ENCODE assay signal across 8 cellular contexts in genomic region chr3:158105124-158105709, GRCh38. TPM values are rescaled to one million over a fixed set of nuclear protein-coding genes. Genes with fewer than 3 reads are reported as not detected.
DNase-seq lines count a peak whose midpoint lies in the region; TF ChIP-seq lines count a peak whose summit lies in the region.

No MANE protein-coding gene starts in this region.

- H3K27ac Mint-ChIP-seq in activated T-helper 1 cell treated with anti-CD3 and anti-CD28 coated beads, Interleukin-12 subunit alpha, Interleukin-12 subunit beta, Interleukin-2, Interleukin-4 antibody, amounts not matched to agents 30 ng/mL and 10 ng/mL and 1 ng/mL, durations not matched to agents 14 hours and 24 hours and 36 hours: no peak overlapping the region

- peak overlapping the region; percentile 56 for H3K4me3 Mint-ChIP-seq in activated T-helper 1 cell treated with anti-CD3 and anti-CD28 coated beads, Interleukin-12 subunit alpha, Interleukin-12 subunit beta, Interleukin-2, Interleukin-4 antibody, amounts not matched to agents 30 ng/mL and 10 ng/mL and 1 ng/mL, durations not matched to agents 14 hours and 24 hours and 36 hours

- no peak overlapping the region for H3K27ac ChIP-seq in transverse colon

- H3K9me3 Mint-ChIP-seq in activated T-helper 1 cell treated with anti-CD3 and anti-CD28 coated beads, Interleukin-12 subunit alpha, Interleukin-12 subunit beta, Interleukin-2, Interleukin-4 antibody, amounts not matched to agents 30 ng/mL and 10 ng/mL and 1 ng/mL, durations not matched to agents 14 hours and 24 hours and 36 hours: no peaks in the 10 kb centered on the region

- peaks cover 82% of the 10 kb centered on the region for H3K27me3 Mint-ChIP-seq in activated T-helper 1 cell treated with anti-CD3 and anti-CD28 coated beads, Interleukin-12 subunit alpha, Interleukin-12 subunit beta, Interleukin-2, Interleukin-4 antibody, amounts not matched to agents 30 ng/mL and 10 ng/mL and 1 ng/mL, durations not matched to agents 14 hours and 24 hours and 36 hours (ENCODE audit: insufficient read depth)

- no peak for TF ChIP-seq EP300 in transverse colon (IDR thresholded peaks at IDR 0.05; ENCODE audit: low read depth)

- H3K4me3 ChIP-seq in AG10803 (ENCODE audit: low read length): peak overlapping the region; percentile 90
- peak overlapping the region; percentile 30 for H3K4me3 ChIP-seq in iPS-11a (ENCODE audit: low read depth, low read length)
- H3K4me3 ChIP-seq in transverse colon: peak overlapping the region; percentile 4 to 48 (median 32)

- 6% methylated on average over 37 of the region's 39 CpGs; no CpG with 5 or more reads in 1 of the 2 donors for WGBS in transverse colon (ENCODE audit: low coverage in 1 of 2), 2 donors

- no peaks in the 10 kb centered on the region for H3K9me3 ChIP-seq in transverse colon

- DNase-seq in AG10803 (ENCODE audit: low read depth) (peak; percentile 62), HCEC 1CT (peak; percentile 47), transverse colon (no peak), NCI-H128 (lab: John Stamatoyannopoulos, UW; ENCODE audit: unreplicated experiment) (no peak), NCI-H510A treated with DMSO at 0.1 percent for 48 hours (lab: John Stamatoyannopoulos, UW) (no peak)
- no peak for DNase-seq in activated T-helper 1 cell treated with anti-CD3 and anti-CD28 coated beads, Interleukin-12 subunit alpha, Interleukin-12 subunit beta, Interleukin-2, Interleukin-4 antibody, amounts not matched to agents 30 ng/mL and 10 ng/mL and 1 ng/mL, durations not matched to agents 14 hours and 24 hours and 36 hours (ENCODE audit: low spot score)
- DNase-seq in activated CD4-positive, CD25-positive, alpha-beta regulatory T cell treated with anti-CD3 and anti-CD28 coated beads, Interleukin-2, amount 50 U/mL, for 72 hours: no peak

- no peaks in the 10 kb centered on the region for H3K36me3 ChIP-seq in transverse colon

- peaks cover 93% of the 10 kb centered on the region for H3K27me3 ChIP-seq in transverse colon

- no peak for TF ChIP-seq POLR2A in transverse colon (IDR thresholded peaks at IDR 0.05)

- peaks cover 3% of the 10 kb centered on the region for H3K36me3 Mint-ChIP-seq in activated T-helper 1 cell treated with anti-CD3 and anti-CD28 coated beads, Interleukin-12 subunit alpha, Interleukin-12 subunit beta, Interleukin-2, Interleukin-4 antibody, amounts not matched to agents 30 ng/mL and 10 ng/mL and 1 ng/mL, durations not matched to agents 14 hours and 24 hours and 36 hours (ENCODE audit: low read depth)

- peaks cover 14 to 51% (median 41%) of the 10 kb centered on the region in 4 donors for H3K4me1 ChIP-seq in transverse colon

- TF ChIP-seq CTCF in AG10803 (conservative IDR thresholded peaks at IDR 0.05; ENCODE audit: low read length) (no peak), transverse colon (IDR thresholded peaks at IDR 0.05) (no peak)

- peaks cover 58% of the 10 kb centered on the region for H3K4me1 Mint-ChIP-seq in activated T-helper 1 cell treated with anti-CD3 and anti-CD28 coated beads, Interleukin-12 subunit alpha, Interleukin-12 subunit beta, Interleukin-2, Interleukin-4 antibody, amounts not matched to agents 30 ng/mL and 10 ng/mL and 1 ng/mL, durations not matched to agents 14 hours and 24 hours and 36 hours (ENCODE audit: low read depth)

- in situ Hi-C loops in transverse colon (cut with MboI; ENCODE audit: low pct_ligation_motif_present in 1 of 4, low pct_unique_long_range_greater_than_20kb in 1 of 4, low sequenced_read_pairs in 3 of 4): no loop called here

- intact Hi-C loops in activated T-helper 1 cell treated with anti-CD3 and anti-CD28 coated beads, Interleukin-12 subunit alpha, Interleukin-12 subunit beta, Interleukin-2, Interleukin-4 antibody, amounts not matched to agents 30 ng/mL and 10 ng/mL and 1 ng/mL, durations not matched to agents 14 hours and 24 hours and 36 hours (cut with micrococcal nuclease): loop anchor here (5.0 to 10.0 kb wide), 4 partner anchors 327 to 1660 kb away; partner anchors contain the start of gene MFSD1
- intact Hi-C loops in transverse colon (cut with DNase I; ENCODE audit: low total_unique reads): no loop called here

RNA-seq across cellular contexts. Expression of gene SHOX2, which starts 1.0 kb away (rescaled TPM):
- not detected in 2 replicates for total RNA-seq in activated T-helper 1 cell treated with anti-CD3 and anti-CD28 coated beads, Interleukin-12 subunit alpha, Interleukin-12 subunit beta, Interleukin-2, Interleukin-4 antibody, amounts not matched to agents 30 ng/mL and 10 ng/mL and 1 ng/mL, durations not matched to agents 14 hours and 24 hours and 36 hours
- total RNA-seq in transverse colon: under 1 TPM in 2 of 4 donors, not detected in 2; 0.16 to 0.27 TPM

RNA-seq across cellular contexts. Expression of gene RSRC1, which starts 4.7 kb away (rescaled TPM):
- 41.1 and 41.8 TPM in 2 replicates for total RNA-seq in activated T-helper 1 cell treated with anti-CD3 and anti-CD28 coated beads, Interleukin-12 subunit alpha, Interleukin-12 subunit beta, Interleukin-2, Interleukin-4 antibody, amounts not matched to agents 30 ng/mL and 10 ng/mL and 1 ng/mL, durations not matched to agents 14 hours and 24 hours and 36 hours
- total RNA-seq in transverse colon: 10 to 100 TPM in 3 of 4 donors, 1 to 10 TPM in 1; 5.6 to 65.1 (median 37.1) TPM

Comparison
In these comparisons a context has a peak if more than half of its experiments do, and no peak if none do; other contexts are left out.
1. DNase-seq: peak in AG10803 (single experiment) and HCEC 1CT (single experiment); none in activated T-helper 1 cell treated with anti-CD3 and anti-CD28 coated beads, Interleukin-12 subunit alpha, Interleukin-12 subunit beta, Interleukin-2, Interleukin-4 antibody, amounts not matched to agents 30 ng/mL and 10 ng/mL and 1 ng/mL, durations not matched to agents 14 hours and 24 hours and 36 hours (single experiment), transverse colon (single experiment), NCI-H128 (single experiment), NCI-H510A treated with DMSO at 0.1 percent for 48 hours (single experiment) and activated CD4-positive, CD25-positive, alpha-beta regulatory T cell treated with anti-CD3 and anti-CD28 coated beads, Interleukin-2, amount 50 U/mL, for 72 hours (single experiment).
2. H3K4me3 ChIP-seq: peak in every context shown above with its lines; median percentile 90 in AG10803; 32 in transverse colon; 30 in iPS-11a.